Comparison of ENCODE assay signal across 29 cellular contexts in the genomic region with DNA sequence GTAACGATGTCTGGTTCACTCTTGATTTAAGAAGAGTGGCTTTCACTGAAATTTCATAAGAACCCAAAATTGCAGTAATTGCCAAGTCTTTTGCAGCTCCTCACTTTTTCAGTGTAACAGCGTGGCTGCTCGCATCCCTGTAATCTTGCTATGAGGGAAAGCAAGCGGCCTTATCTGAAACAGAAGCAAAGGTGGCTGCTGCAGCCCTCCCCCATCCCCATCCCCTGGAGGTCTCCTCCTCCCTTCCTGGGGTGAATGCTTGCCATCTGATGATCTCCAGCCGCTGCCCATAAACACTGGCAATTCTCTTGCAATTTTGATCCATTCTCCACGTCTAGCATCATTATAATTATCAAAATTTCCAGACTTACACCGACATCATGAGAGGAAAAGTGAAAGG.
"Had no signal": no experiment of that assay in that cellular context is flagged by ENCODE, and none has a peak within 500 bp of the region (broad histone marks: within the 10 kb centered on the region; RNA-seq: fewer than 3 reads in every experiment).

No MANE protein-coding gene starts in this region.

- H3K27ac ChIP-seq: coronary artery, esophagus muscularis mucosa, foreskin keratinocyte, gastroesophageal sphincter, heart left ventricle, lower lobe of right lung, ovary, psoas muscle, skin epidermis, spleen, testis, tibial artery had no signal

- H3K9me3 Mint-ChIP-seq: immature natural killer cell; natural killer cell; stimulated activated memory B cell treated with anti-CD40 and anti-IgM and Interleukin-4, amounts not matched to agents 10 μg/mL and 1 μg/mL and 100 μg/mL, for 72 hours; type B pancreatic cell had no signal

- H3K36me3 ChIP-seq: esophagus muscularis mucosa, gastroesophageal sphincter, heart left ventricle, lower lobe of right lung, ovary, spleen, tibial artery had no signal

- H3K27me3 ChIP-seq: foreskin keratinocyte, ovary, testis had no signal

- H3K36me3 Mint-ChIP-seq: immature natural killer cell; natural killer cell; stimulated activated memory B cell treated with anti-CD40 and anti-IgM and Interleukin-4, amounts not matched to agents 10 μg/mL and 1 μg/mL and 100 μg/mL, for 72 hours; type B pancreatic cell had no signal

- H3K27ac Mint-ChIP-seq: immature natural killer cell; natural killer cell; stimulated activated memory B cell treated with anti-CD40 and anti-IgM and Interleukin-4, amounts not matched to agents 10 μg/mL and 1 μg/mL and 100 μg/mL, for 72 hours; type B pancreatic cell had no signal

- H3K27me3 Mint-ChIP-seq: stimulated activated memory B cell treated with anti-CD40 and anti-IgM and Interleukin-4, amounts not matched to agents 10 μg/mL and 1 μg/mL and 100 μg/mL, for 72 hours had no signal

- DNase-seq: dermis blood vessel endothelial cell; effector memory CD4-positive, alpha-beta T cell; foreskin keratinocyte; heart left ventricle; hippocampal formation; immature natural killer cell; islet precursor cell; kidney glomerular epithelial cell; left colon; left ventricle myocardium superior; lower lobe of right lung; natural killer cell; occipital lobe; ovary; posterior cingulate gyrus; psoas muscle; right cardiac atrium; spleen; stimulated activated CD4-positive, alpha-beta T cell treated with anti-CD3 and anti-CD28 coated beads, Interleukin-4, amount 100 ng/mL, for 4 hours; stimulated activated naive CD8-positive, alpha-beta T cell treated with anti-CD3 and anti-CD28 coated beads, Interleukin-15, Interleukin-2, amounts not matched to agents 100 U/mL and 50 U/mL, for 24 hours; substantia nigra; testis; tibial artery had no signal

- H3K9me3 ChIP-seq: esophagus muscularis mucosa, gastroesophageal sphincter, heart left ventricle, lower lobe of right lung, ovary, psoas muscle, spleen, testis, tibial artery had no signal

- H3K4me1 Mint-ChIP-seq: immature natural killer cell; natural killer cell; stimulated activated memory B cell treated with anti-CD40 and anti-IgM and Interleukin-4, amounts not matched to agents 10 μg/mL and 1 μg/mL and 100 μg/mL, for 72 hours had no signal

- H3K4me3 ChIP-seq: coronary artery, esophagus muscularis mucosa, gastroesophageal sphincter, heart left ventricle, lower lobe of right lung, ovary, psoas muscle, skin epidermis, spleen, testis, tibial artery had no signal

- H3K4me3 Mint-ChIP-seq: immature natural killer cell; natural killer cell; stimulated activated memory B cell treated with anti-CD40 and anti-IgM and Interleukin-4, amounts not matched to agents 10 μg/mL and 1 μg/mL and 100 μg/mL, for 72 hours; type B pancreatic cell had no signal

- H3K4me1 ChIP-seq: esophagus muscularis mucosa, foreskin keratinocyte, gastroesophageal sphincter, heart left ventricle, lower lobe of right lung, psoas muscle, spleen, testis, tibial artery had no signal
